8 cellular contexts compared by ENCODE assay signal in the genomic region with DNA sequence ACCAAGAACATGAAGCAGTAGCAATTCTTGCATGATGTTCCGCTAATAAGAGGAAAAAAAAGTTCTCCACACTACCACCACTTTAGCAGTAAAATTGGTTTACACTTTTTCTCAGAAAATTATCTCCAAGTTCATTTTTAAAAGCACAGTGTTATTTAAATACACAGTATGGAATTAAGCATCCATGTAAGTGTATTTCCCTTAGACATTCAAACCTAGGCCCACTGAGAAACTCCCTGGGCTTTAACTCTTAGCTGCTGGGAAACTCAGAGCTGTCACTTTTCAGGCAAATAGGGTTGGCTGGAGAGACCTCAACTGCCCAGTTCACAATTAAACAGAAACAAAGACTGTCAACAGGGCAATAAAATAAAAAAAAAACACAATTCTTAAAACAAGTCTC. TPM values are rescaled to one million over a fixed set of nuclear protein-coding genes. Genes with fewer than 3 reads are reported as not detected.
A peak's percentile ranks its signal among the peaks of the same experiment; 100 is the strongest.
DNase-seq lines count a peak whose midpoint lies in the region; ATAC-seq and TF ChIP-seq lines count a peak whose summit lies in the region.

No MANE protein-coding gene starts in this region.

- no peak for DNase-seq in DND-41
- DNase-seq in T-helper 17 cell: no peak
- no peak for DNase-seq in fibroblast of mammary gland (ENCODE audit: low read depth)
- DNase-seq in gastrocnemius medialis: no peak
- no peak for DNase-seq in foreskin keratinocyte

- H3K9me3 ChIP-seq in DND-41 (ENCODE audit: insufficient read depth, low read length, severe bottlenecking) (no peaks in the 10 kb centered on the region), T-helper 17 cell (ENCODE audit: control insufficient read depth, low read length, poor library complexity, severe bottlenecking) (no peaks in the 10 kb centered on the region), gastrocnemius medialis (no peaks in the 10 kb centered on the region)

- H3K36me3 Mint-ChIP-seq in T-helper 17 cell (ENCODE audit: low read depth): peaks cover 3% of the 10 kb centered on the region

- peak overlapping the region; percentile 95 for H3K27ac Mint-ChIP-seq in T-helper 17 cell

- H3K4me1 Mint-ChIP-seq in T-helper 17 cell: peaks cover 52% of the 10 kb centered on the region

- peaks cover 74% of the 10 kb centered on the region for H3K79me2 ChIP-seq in DND-41 (ENCODE audit: insufficient read depth, low read length)

- no peaks in the 10 kb centered on the region for H3K27me3 Mint-ChIP-seq in T-helper 17 cell

- H4K20me1 ChIP-seq in DND-41 (ENCODE audit: insufficient read depth, low read length): peaks cover 46% of the 10 kb centered on the region; the same call in 1 of the 2 replicates

- TF ChIP-seq CTCF in DND-41 (IDR thresholded peaks at IDR 0.05; ENCODE audit: borderline replicate concordance, extremely low read depth, low read length, poor library complexity, severe bottlenecking): no peak
- TF ChIP-seq CTCF in fibroblast of mammary gland (conservative IDR thresholded peaks at IDR 0.05; ENCODE audit: control insufficient read depth, insufficient read depth, low read depth, low read length): no peak
- TF ChIP-seq CTCF in gastrocnemius medialis (IDR thresholded peaks at IDR 0.05 in 4 of 5, conservative IDR thresholded peaks at IDR 0.05 in 1 of 5): no peak
- no peak for TF ChIP-seq CTCF in foreskin keratinocyte (conservative IDR thresholded peaks at IDR 0.05)

- H3K27ac ChIP-seq in DND-41 (ENCODE audit: low read length): peak overlapping the region; percentile 81
- peak overlapping the region; percentile 80 to 89 (median 83) for H3K27ac ChIP-seq in gastrocnemius medialis
- H3K27ac ChIP-seq in foreskin keratinocyte: no peak overlapping the region

- no peak overlapping the region for H2AFZ ChIP-seq in DND-41 (ENCODE audit: low read depth, low read length)

- H3K9ac ChIP-seq in DND-41 (ENCODE audit: low read depth, low read length): peak overlapping the region; percentile 91

- H3K4me3 Mint-ChIP-seq in T-helper 17 cell: peak overlapping the region; percentile 97

- H3K4me3 ChIP-seq in DND-41 (ENCODE audit: low read depth in 1 of 2, low read length in 2 of 2): peak overlapping the region; percentile 68 to 79; a peak in 3 of 4 replicates
- H3K4me3 ChIP-seq in fibroblast of mammary gland (ENCODE audit: control insufficient read depth, low read depth, low read length): peak overlapping the region; percentile 75
- H3K4me3 ChIP-seq in gastrocnemius medialis: peak overlapping the region; percentile 66 to 73 (median 70)

- ATAC-seq in DND-41 (ENCODE audit: insufficient read depth, low read depth) (no peak), T-helper 17 cell (no peak), gastrocnemius medialis (no peak), HG03442 (IDR thresholded peaks at IDR 0.05; ENCODE audit: unreplicated experiment) (no peak), GM19467 (IDR thresholded peaks at IDR 0.05; ENCODE audit: unreplicated experiment) (no peak), foreskin keratinocyte (no peak), GM19023 (IDR thresholded peaks at IDR 0.05; ENCODE audit: unreplicated experiment) (no peak)

- H3K36me3 ChIP-seq in DND-41 (ENCODE audit: insufficient read depth, low read length): peaks cover 7% of the 10 kb centered on the region; the same call in 1 of the 2 replicates
- H3K36me3 ChIP-seq in gastrocnemius medialis: no peaks in the 10 kb centered on the region

- in situ Hi-C loops in gastrocnemius medialis (cut with MboI; ENCODE audit: low sequenced_read_pairs in 4 of 4): loop anchor here (25.0 kb wide), 5 partner anchors 192 to 592 kb away; no protein-coding TSS in a partner anchor

- intact Hi-C loops in gastrocnemius medialis (cut with DNase I; ENCODE audit: low total_unique reads): no loop called here

- TF ChIP-seq POLR2A in gastrocnemius medialis (IDR thresholded peaks at IDR 0.05): no peak

- H3K27me3 ChIP-seq in DND-41 (ENCODE audit: insufficient read depth, low read length, poor library complexity) (no peaks in the 10 kb centered on the region), gastrocnemius medialis (no peaks in the 10 kb centered on the region), foreskin keratinocyte (no peaks in the 10 kb centered on the region)

- H3K4me2 ChIP-seq in DND-41 (ENCODE audit: insufficient read depth, low read length): peak overlapping the region; percentile 81

- H3K4me1 ChIP-seq in DND-41 (ENCODE audit: insufficient read depth, low read length) (peaks cover 60% of the 10 kb centered on the region), gastrocnemius medialis (peaks cover 32 to 37% of the 10 kb centered on the region in 2 donors), foreskin keratinocyte (peaks cover 37% of the 10 kb centered on the region)

RNA-seq across cellular contexts. Expression of gene GNAQ, which starts 2.7 kb away (rescaled TPM):
- total RNA-seq in T-helper 17 cell (10 to 100 TPM; 57.1 to 68.1 TPM), gastrocnemius medialis (10 to 100 TPM; 11.3 to 25.9 (median 18.7) TPM), foreskin keratinocyte (31.3 and 31.6 TPM in 2 replicates)
- 8.4 and 10.0 TPM in 2 replicates for polyA plus RNA-seq in foreskin keratinocyte
